ENCODE assay signal across 16 cellular contexts in genomic region chr2:159382447-159383028, GRCh38.
A peak's percentile ranks its signal among the peaks of the same experiment; 100 is the strongest.
DNase-seq lines count a peak whose midpoint lies in the region; ATAC-seq, FAIRE-seq and TF ChIP-seq lines count a peak whose summit lies in the region.
"Had no signal": no experiment of that assay in that cellular context is flagged by ENCODE, and none has a peak within 500 bp of the region (broad histone marks: within the 10 kb centered on the region; RNA-seq: fewer than 3 reads in every experiment).

No MANE protein-coding gene starts in this region.

- H3K36me3 ChIP-seq in K562 (ENCODE audit: control insufficient read depth, insufficient read depth, low read length), result no peaks in the 10 kb centered on the region
- peaks cover 3 to 61% of the 10 kb centered on the region in 2 experiments for H3K36me3 ChIP-seq in mesenchymal stem cell (ENCODE audit: control insufficient read depth in 1 of 2, insufficient read depth in 2 of 2, low read depth in 1 of 2, low read length in 2 of 2)
- H3K36me3 ChIP-seq in tibial artery, result peaks cover 35 to 64% (median 41%) of the 10 kb centered on the region in 3 donors

- H2AFZ ChIP-seq in K562 (ENCODE audit: low read depth, low read length), result no peak overlapping the region
- no peak overlapping the region for H2AFZ ChIP-seq in mesenchymal stem cell (ENCODE audit: low read depth, low read length)

- no peak for TF ChIP-seq POLR2A in K562 (conservative IDR thresholded peaks at IDR 0.05)

- H3K4me3 Mint-ChIP-seq in natural killer cell, result no peak overlapping the region
- no peak overlapping the region for H3K4me3 Mint-ChIP-seq in natural killer cell treated with Interleukin-12 subunit alpha and Interleukin-12 subunit beta and Interleukin-15 and Interleukin-18, amount 100 ng/mL, for 72 hours
- H3K4me3 Mint-ChIP-seq: B cell; CD8-positive, alpha-beta T cell; H9 had no signal

- no peaks in the 10 kb centered on the region for H3K27me3 Mint-ChIP-seq in natural killer cell (ENCODE audit: low read depth in 2 of 2)
- no peaks in the 10 kb centered on the region for H3K27me3 Mint-ChIP-seq in natural killer cell treated with Interleukin-12 subunit alpha and Interleukin-12 subunit beta and Interleukin-15 and Interleukin-18, amount 100 ng/mL, for 72 hours
- H3K27me3 Mint-ChIP-seq: B cell had no signal

- H3K27me3 ChIP-seq in K562 (ENCODE audit: control insufficient read depth in 2 of 2, insufficient read depth in 2 of 2, low read length in 2 of 2) (no peaks in the 10 kb centered on the region), mesenchymal stem cell (ENCODE audit: control insufficient read depth in 1 of 2, insufficient read depth in 1 of 2, low read length in 2 of 2) (no peaks in the 10 kb centered on the region), tibial artery (no peaks in the 10 kb centered on the region)
- H3K27me3 ChIP-seq: BLaER1 treated with 17β-estradiol and CSF1 and Interleukin-3, amounts not matched to agents 10 nM and 100 nM had no signal

- no peak overlapping the region for H3K27ac ChIP-seq in K562 (ENCODE audit: extremely low read depth, low read depth, low read length)
- peak overlapping the region; percentile 15 for H3K27ac ChIP-seq in mesenchymal stem cell (ENCODE audit: low read length, poor library complexity, severe bottlenecking)
- no peak overlapping the region for H3K27ac ChIP-seq in tibial artery

- no peak overlapping the region for H2BK120ac ChIP-seq in mesenchymal stem cell (ENCODE audit: low read depth, low read length)

- H3K4me1 ChIP-seq in K562 (replicated peaks in 1 of 2; ENCODE audit: control insufficient read depth in 2 of 2, insufficient read depth in 2 of 2, low read length in 2 of 2), result no peaks in the 10 kb centered on the region
- peaks cover 2% of the 10 kb centered on the region for H3K4me1 ChIP-seq in mesenchymal stem cell (ENCODE audit: control insufficient read depth, insufficient read depth, low read depth, low read length)
- H3K4me1 ChIP-seq in tibial artery, result no peaks in the 10 kb centered on the region

- in situ Hi-C loops in K562 (cut with MboI), result no loop called here

- H3K4me3 ChIP-seq in K562, result no peak overlapping the region
- H3K4me3 ChIP-seq in mesenchymal stem cell (ENCODE audit: insufficient read depth in 1 of 2, low read depth in 1 of 2, low read length in 2 of 2), result no peak overlapping the region
- H3K4me3 ChIP-seq in tibial artery, result no peak overlapping the region
- H3K4me3 ChIP-seq: BLaER1 treated with 17β-estradiol and CSF1 and Interleukin-3, amounts not matched to agents 10 nM and 100 nM had no signal

- DNase-seq in natural killer cell (no peak), K562 (ENCODE audit: extremely low read depth in 1 of 4, low spot score in 3 of 4) (no peak), mesenchymal stem cell (no peak), tibial artery (no peak), left cardiac atrium (no peak)
- no peak for DNase-seq in natural killer cell treated with Interleukin-12 subunit alpha and Interleukin-12 subunit beta and Interleukin-15 and Interleukin-18, amount 100 ng/mL, for 72 hours (ENCODE audit: low spot score)
- DNase-seq: 8988T; Calu3; CD8-positive, alpha-beta T cell; DMS79 treated with DMSO at 0.1 percent for 48 hours; GF-D8; GOT3; H9 had no signal

- no peak overlapping the region for H3K9ac ChIP-seq in K562 (ENCODE audit: insufficient read depth in 1 of 2, low read depth in 2 of 2, low read length in 2 of 2)
- no peak overlapping the region for H3K9ac ChIP-seq in mesenchymal stem cell (ENCODE audit: low read length)
- H3K9ac ChIP-seq: BLaER1 treated with 17β-estradiol and CSF1 and Interleukin-3, amounts not matched to agents 10 nM and 100 nM had no signal

- no peak overlapping the region for H3K27ac Mint-ChIP-seq in natural killer cell
- H3K27ac Mint-ChIP-seq in natural killer cell treated with Interleukin-12 subunit alpha and Interleukin-12 subunit beta and Interleukin-15 and Interleukin-18, amount 100 ng/mL, for 72 hours, result no peak overlapping the region
- H3K27ac Mint-ChIP-seq: B cell; CD8-positive, alpha-beta T cell; H9 had no signal

- H3K79me2 ChIP-seq in K562 (ENCODE audit: control insufficient read depth, insufficient read depth, low read length), result no peaks in the 10 kb centered on the region

- intact Hi-C loops in natural killer cell (cut with micrococcal nuclease), result no loop called here
- intact Hi-C loops in K562 (cut with micrococcal nuclease), result no loop called here
- intact Hi-C loops in tibial artery (cut with DNase I; ENCODE audit: low total_unique reads), result no loop called here
- intact Hi-C loops in left cardiac atrium (cut with DNase I), result no loop called here

- 58% methylated on average over 6 of the region's 6 CpGs for WGBS in K562 (ENCODE audit: insufficient coverage, low coverage, missing lambda C conversion rate)
- WGBS in mesenchymal stem cell, result 96% methylated on average over 4 of the region's 6 CpGs

- CTCF ChIA-PET in K562 (lab: Yijun Ruan, JAX; ENCODE audit: low intra/inter-chr PET ratio), result no interaction called here

- H4K91ac ChIP-seq in mesenchymal stem cell (ENCODE audit: low read length), result no peak overlapping the region

- no peak overlapping the region for H2AK5ac ChIP-seq in mesenchymal stem cell (ENCODE audit: low read length, severe bottlenecking)

- H3K18ac ChIP-seq in mesenchymal stem cell (ENCODE audit: low read depth in 1 of 2, low read length in 2 of 2), result no peak overlapping the region

- no peak for FAIRE-seq in K562 (lab: Jason Lieb, UNC)

- H2BK15ac ChIP-seq in mesenchymal stem cell (ENCODE audit: low read depth, poor library complexity, severe bottlenecking), result no peak overlapping the region

- POLR2A ChIA-PET in K562 (lab: Yijun Ruan, JAX), result no interaction called here

- ATAC-seq in natural killer cell (no peak), K562 (no peak), left cardiac atrium (no peak), GM19035 (IDR thresholded peaks at IDR 0.05; ENCODE audit: unreplicated experiment) (no peak)
- no peak for ATAC-seq in natural killer cell treated with Interleukin-12 subunit alpha and Interleukin-12 subunit beta and Interleukin-15 and Interleukin-18, amount 100 ng/mL, for 72 hours
- ATAC-seq: CD8-positive, alpha-beta T cell had no signal

- H3K9me3 ChIP-seq in K562 (replicated peaks; ENCODE audit: control insufficient read depth, insufficient read depth, low read depth, low read length) (no peaks in the 10 kb centered on the region), mesenchymal stem cell (ENCODE audit: control insufficient read depth, low read length) (no peaks in the 10 kb centered on the region), tibial artery (no peaks in the 10 kb centered on the region)
- H3K9me3 ChIP-seq: BLaER1 treated with 17β-estradiol and CSF1 and Interleukin-3, amounts not matched to agents 10 nM and 100 nM had no signal

- no peak overlapping the region for H2BK12ac ChIP-seq in mesenchymal stem cell (ENCODE audit: low read length in 2 of 2)

- BruUV-seq in K562 (replicated peaks; lab: Mats Ljungman, UMichigan), result no TSS peak

- H3K14ac ChIP-seq in mesenchymal stem cell (ENCODE audit: low read length in 2 of 2), result no peak overlapping the region

- H3K36me3 Mint-ChIP-seq in natural killer cell, result no peaks in the 10 kb centered on the region
- H3K36me3 Mint-ChIP-seq in natural killer cell treated with Interleukin-12 subunit alpha and Interleukin-12 subunit beta and Interleukin-15 and Interleukin-18, amount 100 ng/mL, for 72 hours, result peaks cover 7% of the 10 kb centered on the region

- TF ChIP-seq RAD21 in K562 (CRISPR knock-in tag; conservative IDR thresholded peaks at IDR 0.05 in 1 of 2, IDR thresholded peaks at IDR 0.05 in 1 of 2), result no peak

- H3K23ac ChIP-seq in mesenchymal stem cell (ENCODE audit: low read length in 2 of 2), result no peak overlapping the region

- no peak overlapping the region for H4K8ac ChIP-seq in mesenchymal stem cell (ENCODE audit: low read length)

- no peak for TF ChIP-seq EP300 in K562 (IDR thresholded peaks at IDR 0.05; ENCODE audit: low read length)

- no peaks in the 10 kb centered on the region for H4K20me1 ChIP-seq in K562 (replicated peaks; ENCODE audit: control insufficient read depth, insufficient read depth, low read length)
- H4K20me1 ChIP-seq: BLaER1 treated with 17β-estradiol and CSF1 and Interleukin-3, amounts not matched to agents 10 nM and 100 nM had no signal

- no peaks in the 10 kb centered on the region for H3K9me3 Mint-ChIP-seq in natural killer cell
- no peaks in the 10 kb centered on the region for H3K9me3 Mint-ChIP-seq in natural killer cell treated with Interleukin-12 subunit alpha and Interleukin-12 subunit beta and Interleukin-15 and Interleukin-18, amount 100 ng/mL, for 72 hours
- H3K9me3 Mint-ChIP-seq: CD8-positive, alpha-beta T cell; H9 had no signal

- H3K4me2 ChIP-seq in K562 (ENCODE audit: insufficient read depth, low read length) (no peak overlapping the region), mesenchymal stem cell (ENCODE audit: low read length, poor library complexity, severe bottlenecking) (no peak overlapping the region)

- H3K4ac ChIP-seq in mesenchymal stem cell (ENCODE audit: low read depth in 1 of 2, low read length in 2 of 2), result no peak overlapping the region

- H3K9me1 ChIP-seq in K562 (ENCODE audit: control insufficient read depth, insufficient read depth, low read length), result no peaks in the 10 kb centered on the region

- H3K79me1 ChIP-seq in mesenchymal stem cell (replicated peaks; ENCODE audit: low read length, poor library complexity, severe bottlenecking), result peaks cover 3% of the 10 kb centered on the region

- peaks cover 0 to 4% of the 10 kb centered on the region in 2 donors for H3K4me1 Mint-ChIP-seq in natural killer cell
- H3K4me1 Mint-ChIP-seq in natural killer cell treated with Interleukin-12 subunit alpha and Interleukin-12 subunit beta and Interleukin-15 and Interleukin-18, amount 100 ng/mL, for 72 hours (ENCODE audit: low read depth in 2 of 2), result no peaks in the 10 kb centered on the region
- H3K4me1 Mint-ChIP-seq: B cell, H9 had no signal

- no peak overlapping the region for H2BK5ac ChIP-seq in mesenchymal stem cell (ENCODE audit: low read depth, low read length, poor library complexity, severe bottlenecking)

- TF ChIP-seq CTCF in natural killer cell (IDR thresholded peaks at IDR 0.05) (peak; percentile 13), K562 (IDR thresholded peaks at IDR 0.05 in 2 of 3, conservative IDR thresholded peaks at IDR 0.05 in 1 of 3; ENCODE audit: insufficient read depth in 2 of 3, low read depth in 1 of 3, low read length in 3 of 3) (no peak), tibial artery (IDR thresholded peaks at IDR 0.05) (no peak)

TF ChIP-seq in K562, 482 proteins besides CTCF, POLR2A, EP300 and RAD21 (continues in another document):
- TF ChIP-seq NUFIP1 (IDR thresholded peaks at IDR 0.05; ENCODE audit: partially characterized antibody) (no peak), RHOXF2B (CRISPR knock-in tag; conservative IDR thresholded peaks at IDR 0.05) (no peak), MAFG (tag; conservative IDR thresholded peaks at IDR 0.05) (peak; percentile 59), ETV1 (tag; conservative IDR thresholded peaks at IDR 0.05; ENCODE audit: low read depth) (no peak), SETDB1 (IDR thresholded peaks at IDR 0.05; ENCODE audit: low read length) (no peak), RCOR1 (IDR thresholded peaks at IDR 0.05; ENCODE audit: borderline replicate concordance in 1 of 2, low read depth in 2 of 2, low read length in 2 of 2) (no peak), LARP7 (IDR thresholded peaks at IDR 0.05) (no peak), C11orf30 (IDR thresholded peaks at IDR 0.05; ENCODE audit: low read depth) (peak; percentile 46; the same call in 1 of the 2 replicates), ZNF316 (IDR thresholded peaks at IDR 0.05) (peak; percentile 78)
